In the genomic region with DNA sequence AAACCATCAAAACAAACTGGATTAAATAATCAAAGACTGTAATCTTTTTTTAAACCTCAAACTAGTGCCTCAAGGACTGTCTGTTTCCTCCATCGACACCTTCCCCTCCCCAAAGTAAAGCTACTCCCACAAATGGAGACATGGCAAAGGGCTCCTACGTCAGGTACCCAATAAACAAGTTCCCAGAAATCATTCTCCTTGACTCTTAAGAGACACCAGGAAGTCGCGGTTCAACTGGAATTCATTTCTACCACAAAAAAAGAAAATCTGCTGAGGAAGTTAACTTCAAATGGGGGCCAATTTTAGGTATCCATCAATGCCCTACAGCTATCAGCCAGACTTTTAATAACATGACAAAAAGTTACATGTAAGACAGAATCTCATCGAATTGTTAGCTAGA, we compare ENCODE assay signal across 1 cellular context.
TF ChIP-seq lines count a peak whose summit lies in the region.

No MANE protein-coding gene starts in this region.

TF ChIP-seq in HCT116, 20 proteins besides CTCF, POLR2A, EP300 and RAD21 (continued from another document):
- TF ChIP-seq, protein P1, sequence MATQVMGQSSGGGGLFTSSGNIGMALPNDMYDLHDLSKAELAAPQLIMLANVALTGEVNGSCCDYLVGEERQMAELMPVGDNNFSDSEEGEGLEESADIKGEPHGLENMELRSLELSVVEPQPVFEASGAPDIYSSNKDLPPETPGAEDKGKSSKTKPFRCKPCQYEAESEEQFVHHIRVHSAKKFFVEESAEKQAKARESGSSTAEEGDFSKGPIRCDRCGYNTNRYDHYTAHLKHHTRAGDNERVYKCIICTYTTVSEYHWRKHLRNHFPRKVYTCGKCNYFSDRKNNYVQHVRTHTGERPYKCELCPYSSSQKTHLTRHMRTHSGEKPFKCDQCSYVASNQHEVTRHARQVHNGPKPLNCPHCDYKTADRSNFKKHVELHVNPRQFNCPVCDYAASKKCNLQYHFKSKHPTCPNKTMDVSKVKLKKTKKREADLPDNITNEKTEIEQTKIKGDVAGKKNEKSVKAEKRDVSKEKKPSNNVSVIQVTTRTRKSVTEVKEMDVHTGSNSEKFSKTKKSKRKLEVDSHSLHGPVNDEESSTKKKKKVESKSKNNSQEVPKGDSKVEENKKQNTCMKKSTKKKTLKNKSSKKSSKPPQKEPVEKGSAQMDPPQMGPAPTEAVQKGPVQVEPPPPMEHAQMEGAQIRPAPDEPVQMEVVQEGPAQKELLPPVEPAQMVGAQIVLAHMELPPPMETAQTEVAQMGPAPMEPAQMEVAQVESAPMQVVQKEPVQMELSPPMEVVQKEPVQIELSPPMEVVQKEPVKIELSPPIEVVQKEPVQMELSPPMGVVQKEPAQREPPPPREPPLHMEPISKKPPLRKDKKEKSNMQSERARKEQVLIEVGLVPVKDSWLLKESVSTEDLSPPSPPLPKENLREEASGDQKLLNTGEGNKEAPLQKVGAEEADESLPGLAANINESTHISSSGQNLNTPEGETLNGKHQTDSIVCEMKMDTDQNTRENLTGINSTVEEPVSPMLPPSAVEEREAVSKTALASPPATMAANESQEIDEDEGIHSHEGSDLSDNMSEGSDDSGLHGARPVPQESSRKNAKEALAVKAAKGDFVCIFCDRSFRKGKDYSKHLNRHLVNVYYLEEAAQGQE (IDR thresholded peaks at IDR 0.05; ENCODE audit: low read depth) = no peak
- TF ChIP-seq SIN3A (IDR thresholded peaks at IDR 0.05; ENCODE audit: low read depth) = no peak
- no peak for TF ChIP-seq ZFX (IDR thresholded peaks at IDR 0.05)
- TF ChIP-seq JUND (IDR thresholded peaks at IDR 0.05) = no peak
- TF ChIP-seq CEBPB (IDR thresholded peaks at IDR 0.05; ENCODE audit: low read depth) = no peak
- no peak for TF ChIP-seq ZNF274 (IDR thresholded peaks at IDR 0.05; ENCODE audit: low read depth, low read length)
- TF ChIP-seq ELF1 (IDR thresholded peaks at IDR 0.05; ENCODE audit: borderline replicate concordance, low read depth) = no peak
- no peak for TF ChIP-seq MAX (IDR thresholded peaks at IDR 0.05)
- TF ChIP-seq CBX3 (IDR thresholded peaks at IDR 0.05; ENCODE audit: low read depth) = no peak
- TF ChIP-seq ATF3 (IDR thresholded peaks at IDR 0.05) = no peak
- TF ChIP-seq, protein P2, sequence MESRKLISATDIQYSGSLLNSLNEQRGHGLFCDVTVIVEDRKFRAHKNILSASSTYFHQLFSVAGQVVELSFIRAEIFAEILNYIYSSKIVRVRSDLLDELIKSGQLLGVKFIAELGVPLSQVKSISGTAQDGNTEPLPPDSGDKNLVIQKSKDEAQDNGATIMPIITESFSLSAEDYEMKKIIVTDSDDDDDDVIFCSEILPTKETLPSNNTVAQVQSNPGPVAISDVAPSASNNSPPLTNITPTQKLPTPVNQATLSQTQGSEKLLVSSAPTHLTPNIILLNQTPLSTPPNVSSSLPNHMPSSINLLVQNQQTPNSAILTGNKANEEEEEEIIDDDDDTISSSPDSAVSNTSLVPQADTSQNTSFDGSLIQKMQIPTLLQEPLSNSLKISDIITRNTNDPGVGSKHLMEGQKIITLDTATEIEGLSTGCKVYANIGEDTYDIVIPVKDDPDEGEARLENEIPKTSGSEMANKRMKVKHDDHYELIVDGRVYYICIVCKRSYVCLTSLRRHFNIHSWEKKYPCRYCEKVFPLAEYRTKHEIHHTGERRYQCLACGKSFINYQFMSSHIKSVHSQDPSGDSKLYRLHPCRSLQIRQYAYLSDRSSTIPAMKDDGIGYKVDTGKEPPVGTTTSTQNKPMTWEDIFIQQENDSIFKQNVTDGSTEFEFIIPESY (IDR thresholded peaks at IDR 0.05; ENCODE audit: extremely low read depth, insufficient replicate concordance, low read length) = no peak
- TF ChIP-seq EZH2 (IDR thresholded peaks at IDR 0.05) = no peak
- TF ChIP-seq FOSL1 (IDR thresholded peaks at IDR 0.05; ENCODE audit: low read depth) = no peak
- TF ChIP-seq POLR2AphosphoS5 (IDR thresholded peaks at IDR 0.05; ENCODE audit: low read depth, low read length) = no peak
- no peak for TF ChIP-seq YY1 (IDR thresholded peaks at IDR 0.05; ENCODE audit: extremely low read depth, insufficient replicate concordance, low read depth, low read length)
- TF ChIP-seq SP1 (IDR thresholded peaks at IDR 0.05; ENCODE audit: low read depth) = no peak
